Comparison of ENCODE assay signal across 8 cellular contexts in genomic region chr11:2930705-2931415, GRCh38. TPM values are rescaled to one million over a fixed set of nuclear protein-coding genes. Genes with fewer than 3 reads are reported as not detected.
A peak's percentile ranks its signal among the peaks of the same experiment; 100 is the strongest.
DNase-seq lines count a peak whose midpoint lies in the region; ATAC-seq and TF ChIP-seq lines count a peak whose summit lies in the region.

No MANE protein-coding gene starts in this region.

- H3K27me3 Mint-ChIP-seq in T-helper 2 cell treated with Interferon-gamma antibody and Interleukin-4, amounts not matched to agents 5 μg/mL and 100 μg/mL, for 36 hours (ENCODE audit: low read depth): peaks cover 21% of the 10 kb centered on the region

- intact Hi-C loops in lower lobe of right lung (cut with DNase I): no loop called here

- peaks cover 4% of the 10 kb centered on the region; the same call in 1 of the 2 replicates for H3K4me1 ChIP-seq in HUES48 (ENCODE audit: control insufficient read depth, insufficient read depth, low read length)
- H3K4me1 ChIP-seq in lower lobe of right lung: peaks cover 32% of the 10 kb centered on the region
- peaks cover 50% of the 10 kb centered on the region for H3K4me1 ChIP-seq in suprapubic skin

- peaks cover 39% of the 10 kb centered on the region for H3K27me3 ChIP-seq in HUES48 (ENCODE audit: control insufficient read depth, insufficient read depth, low read length)
- H3K27me3 ChIP-seq in lower lobe of right lung (ENCODE audit: low read depth): peaks cover 14% of the 10 kb centered on the region
- no peaks in the 10 kb centered on the region for H3K27me3 ChIP-seq in suprapubic skin

- peak overlapping the region; percentile 79 for H3K4me3 Mint-ChIP-seq in T-helper 2 cell treated with Interferon-gamma antibody and Interleukin-4, amounts not matched to agents 5 μg/mL and 100 μg/mL, for 36 hours

- peak; percentile 82 to 83 for ATAC-seq in lower lobe of right lung
- ATAC-seq in GM18907 (IDR thresholded peaks at IDR 0.05; ENCODE audit: unreplicated experiment): no peak

- TF ChIP-seq POLR2A in suprapubic skin (IDR thresholded peaks at IDR 0.05): no peak

- TF ChIP-seq EP300 in suprapubic skin (IDR thresholded peaks at IDR 0.05): no peak

- no peak overlapping the region for H3K9ac ChIP-seq in HUES48 (ENCODE audit: low read depth, low read length)

- H3K4me1 Mint-ChIP-seq in T-helper 2 cell treated with Interferon-gamma antibody and Interleukin-4, amounts not matched to agents 5 μg/mL and 100 μg/mL, for 36 hours (ENCODE audit: low read depth): peaks cover 25% of the 10 kb centered on the region

- TF ChIP-seq CTCF in 22Rv1 (IDR thresholded peaks at IDR 0.05): peak; percentile 98
- TF ChIP-seq CTCF in GM12872 (IDR thresholded peaks at IDR 0.05; ENCODE audit: insufficient read depth, low read depth, low read length): peak; percentile 81
- peak; percentile 74 for TF ChIP-seq CTCF in lower lobe of right lung (IDR thresholded peaks at IDR 0.05)
- no peak for TF ChIP-seq CTCF in suprapubic skin (IDR thresholded peaks at IDR 0.05)

- no peaks in the 10 kb centered on the region for H3K9me3 ChIP-seq in HUES48 (ENCODE audit: control insufficient read depth, insufficient read depth, low read length)
- no peaks in the 10 kb centered on the region for H3K9me3 ChIP-seq in lower lobe of right lung
- H3K9me3 ChIP-seq in suprapubic skin: no peaks in the 10 kb centered on the region

- H3K27ac ChIP-seq in 22Rv1 (peak overlapping the region; percentile 96), HUES48 (ENCODE audit: low read depth, low read length) (peak overlapping the region; percentile 90), lower lobe of right lung (peak overlapping the region; percentile 82), suprapubic skin (peak overlapping the region; percentile 72)

- no peaks in the 10 kb centered on the region for H3K9me3 Mint-ChIP-seq in T-helper 2 cell treated with Interferon-gamma antibody and Interleukin-4, amounts not matched to agents 5 μg/mL and 100 μg/mL, for 36 hours

- no peaks in the 10 kb centered on the region for H3K36me3 Mint-ChIP-seq in T-helper 2 cell treated with Interferon-gamma antibody and Interleukin-4, amounts not matched to agents 5 μg/mL and 100 μg/mL, for 36 hours (ENCODE audit: low read depth)

- 46% methylated on average over 8 of the region's 21 CpGs for WGBS in suprapubic skin

- peak; percentile 44 for DNase-seq in T-helper 2 cell treated with Interferon-gamma antibody and Interleukin-4, amounts not matched to agents 5 μg/mL and 100 μg/mL, for 36 hours (ENCODE audit: low spot score)
- DNase-seq in dermis blood vessel endothelial cell: peak; percentile 82
- peak; percentile 90 for DNase-seq in lower lobe of right lung
- peak in 1 of 2 donors; percentile 81 for DNase-seq in suprapubic skin (ENCODE audit: low spot score in 2 of 2)

- H3K36me3 ChIP-seq in HUES48 (ENCODE audit: control insufficient read depth, insufficient read depth, low read length): no peaks in the 10 kb centered on the region
- no peaks in the 10 kb centered on the region for H3K36me3 ChIP-seq in lower lobe of right lung
- no peaks in the 10 kb centered on the region for H3K36me3 ChIP-seq in suprapubic skin

- peak overlapping the region; percentile 78 for H3K27ac Mint-ChIP-seq in T-helper 2 cell treated with Interferon-gamma antibody and Interleukin-4, amounts not matched to agents 5 μg/mL and 100 μg/mL, for 36 hours

- H3K4me3 ChIP-seq in HUES48 (ENCODE audit: low read depth, low read length) (peak overlapping the region; percentile 47), lower lobe of right lung (peak overlapping the region; percentile 62), suprapubic skin (peak overlapping the region; percentile 68)

RNA-seq across cellular contexts. Expression of gene PHLDA2, which starts 1.6 kb away (rescaled TPM):
- total RNA-seq in dermis blood vessel endothelial cell (0.51 and 1.5 TPM in 2 replicates), lower lobe of right lung (7.2 TPM), suprapubic skin (10 to 100 TPM in 3 of 4 donors, 1 to 10 TPM in 1; 7.0 to 26.4 (median 18.2) TPM)

RNA-seq across cellular contexts. Expression of gene CDKN1C, which starts 45.3 kb away (rescaled TPM):
- total RNA-seq in dermis blood vessel endothelial cell: 37.2 and 53.8 TPM in 2 replicates
- 39.5 TPM for total RNA-seq in lower lobe of right lung
- 10 to 100 TPM; 14.3 to 50.9 (median 37.3) TPM for total RNA-seq in suprapubic skin

Comparison
In these comparisons a context has a peak if more than half of its experiments do, and no peak if none do; other contexts are left out.
1. CTCF ChIP-seq: peak in 22Rv1 (single experiment), GM12872 (single experiment) and lower lobe of right lung (single experiment); none in suprapubic skin (0 of 2).
2. Peak in every context shown above with its lines, with median percentiles within 50 percentile points of each other: H3K27ac ChIP-seq and H3K4me3 ChIP-seq.